22 cellular contexts compared by ENCODE assay signal in genomic region chr14:78107171-78107570, GRCh38.
"Had no signal": no experiment of that assay in that cellular context is flagged by ENCODE, and none has a peak within 500 bp of the region (broad histone marks: within the 10 kb centered on the region; RNA-seq: fewer than 3 reads in every experiment).

No MANE protein-coding gene starts in this region.

- H3K9me3 ChIP-seq: SK-N-SH had no signal

- FAIRE-seq: HTR-8/SVneo, K562 had no signal

- H3K27ac ChIP-seq: HL-60, KMS-11, RWPE1 had no signal

- DNase-seq: Kasumi-1, MM.1S, NCI-H1092 treated with DMSO at 0.1 percent for 48 hours, NCI-H1436, NCI-H187, NCI-H2029, NCI-H2081 treated with DMSO at 0.1 percent for 48 hours, NCI-H2171, NCI-H226, NCI-H446, NCI-H510A, NCI-H524 treated with DMSO at 0.1 percent for 48 hours, NCI-H69, NCI-H774, SHP77, SK-N-SH, SW 1271 had no signal

- H3K4me3 ChIP-seq: K562 had no signal

- ATAC-seq: K562 had no signal
